ENCODE assay signal across 8 cellular contexts in genomic region chr15:75844629-75845390, GRCh38. TPM values are rescaled to one million over a fixed set of nuclear protein-coding genes. Genes with fewer than 3 reads are reported as not detected.
DNase-seq lines count a peak whose midpoint lies in the region; ATAC-seq, FAIRE-seq and TF ChIP-seq lines count a peak whose summit lies in the region.

No MANE protein-coding gene starts in this region.

- ATAC-seq in GM18870 (IDR thresholded peaks at IDR 0.05; ENCODE audit: unreplicated experiment) = no peak

- no peak overlapping the region for H3K27ac ChIP-seq in urinary bladder (ENCODE audit: low read depth)

- H3K36me3 ChIP-seq in urinary bladder (ENCODE audit: insufficient read depth) = no peaks in the 10 kb centered on the region

- TF ChIP-seq CTCF in astrocyte of the cerebellum (IDR thresholded peaks at IDR 0.05; ENCODE audit: low read depth, low read length, missing control alignments) (no peak), lower leg skin (IDR thresholded peaks at IDR 0.05) (no peak)

- peak; percentile 5 for DNase-seq in stimulated activated CD4-positive, alpha-beta T cell treated with anti-CD3 and anti-CD28 coated beads, Interleukin-15, amount 100 ng/mL, for 24 hours
- no peak for DNase-seq in stimulated activated CD4-positive, alpha-beta T cell treated with anti-CD3 and anti-CD28 coated beads, Interleukin-4, amount 100 ng/mL, for 1 hour
- DNase-seq in astrocyte of the cerebellum (ENCODE audit: low read depth) (no peak), lower leg skin (ENCODE audit: low spot score in 2 of 2) (no peak), middle frontal gyrus (ENCODE audit: extremely low spot score, low spot score) (no peak), GM12892 (ENCODE audit: insufficient read length) (no peak)

- 39 to 41% methylated on average over 14 of the region's 14 CpGs for whole genome bisulfite sequencing in lower leg skin, 2 donors
- 41% methylated on average over 14 of the region's 14 CpGs for WGBS in urinary bladder

- TF ChIP-seq POLR2A in lower leg skin (IDR thresholded peaks at IDR 0.05) = no peak
- no peak for TF ChIP-seq POLR2A in GM12892 (IDR thresholded peaks at IDR 0.05; ENCODE audit: low read depth, low read length)

- no peak for FAIRE-seq in GM12892 (lab: Jason Lieb, UNC)

- in situ Hi-C loops in astrocyte of the cerebellum (cut with HindIII; ENCODE audit: low sequenced_read_pairs) = no loop called here

- peak overlapping the region; percentile 89 for H3K4me3 ChIP-seq in astrocyte of the cerebellum (ENCODE audit: low read depth, low read length)
- H3K4me3 ChIP-seq in lower leg skin (ENCODE audit: low read depth, poor library complexity, severe bottlenecking) = peak overlapping the region; percentile 77
- peak overlapping the region; percentile 92 for H3K4me3 ChIP-seq in urinary bladder (ENCODE audit: low read depth, low read length)

- no peaks in the 10 kb centered on the region for H3K4me1 ChIP-seq in urinary bladder (ENCODE audit: insufficient read depth)

- intact Hi-C loops in lower leg skin (cut with DNase I; ENCODE audit: low total_unique reads) = no loop called here

RNA-seq across cellular contexts. Expression of gene UBE2Q2, which starts 1.6 kb away (rescaled TPM):
- total RNA-seq in lower leg skin (10 to 100 TPM; 17.2 to 18.3 (median 17.6) TPM), urinary bladder (101 TPM)
- polyA plus RNA-seq in urinary bladder = 46.7 TPM
- polyA plus RNA-seq in GM12892 (2012; ENCODE audit: missing spikeins) = 20.5 TPM

RNA-seq across cellular contexts. Expression of gene FBXO22, which starts 58.9 kb away (rescaled TPM):
- total RNA-seq in lower leg skin = 10 to 100 TPM; 17.4 to 25.3 (median 21.6) TPM
- total RNA-seq in urinary bladder = 25.0 TPM
- 16.9 TPM for polyA plus RNA-seq in urinary bladder
- 37.4 TPM for polyA plus RNA-seq in GM12892 (2012; ENCODE audit: missing spikeins)
